Comparison of ENCODE assay signal across 1 cellular context in genomic region chr13:99058527-99059495, GRCh38.
TF ChIP-seq lines count a peak whose summit lies in the region.

No MANE protein-coding gene starts in this region.

TF ChIP-seq in A549, 52 proteins besides CTCF, POLR2A, EP300 and RAD21 (continued from another document):
- TF ChIP-seq REST (IDR thresholded peaks at IDR 0.05): no peak
- TF ChIP-seq CBX2 (IDR thresholded peaks at IDR 0.05; ENCODE audit: borderline replicate concordance, low read depth): no peak
- TF ChIP-seq MAZ (IDR thresholded peaks at IDR 0.05; ENCODE audit: borderline replicate concordance, low read depth, low read length): no peak
- TF ChIP-seq EHMT2 (IDR thresholded peaks at IDR 0.05; ENCODE audit: low read depth): no peak
